In genomic region chr6:159981171-159981571, GRCh38 we compare ENCODE assay signal across 9 cellular contexts. TPM values are rescaled to one million over a fixed set of nuclear protein-coding genes. Genes with fewer than 3 reads are reported as not detected.
DNase-seq lines count a peak whose midpoint lies in the region; ATAC-seq, FAIRE-seq and TF ChIP-seq lines count a peak whose summit lies in the region.
"Had no signal": no experiment of that assay in that cellular context is flagged by ENCODE, and none has a peak within 500 bp of the region (broad histone marks: within the 10 kb centered on the region; RNA-seq: fewer than 3 reads in every experiment).

No MANE protein-coding gene starts in this region.

- H3K9me3 Mint-ChIP-seq in nephron: no peaks in the 10 kb centered on the region

- peak overlapping the region; percentile 33 to 92 (median 72); a peak in 20 of 22 replicates for H3K27ac ChIP-seq in BLaER1 treated with 17β-estradiol and CSF1 and Interleukin-3, amounts not matched to agents 10 nM and 100 nM
- peak overlapping the region; percentile 91 for H3K27ac ChIP-seq in GM12878 (ENCODE audit: control insufficient read depth, insufficient read depth)

- in situ Hi-C loops in GM12878 (cut with MboI): no loop called here

- TF ChIP-seq EP300 in GM12878 (IDR thresholded peaks at IDR 0.05; ENCODE audit: borderline replicate concordance in 1 of 2, control insufficient read depth in 1 of 2, low read depth in 2 of 2, low read length in 2 of 2): no peak

- peaks cover 98% of the 10 kb centered on the region for H3K79me2 ChIP-seq in GM12878 (ENCODE audit: control insufficient read depth, insufficient read depth, low read length)

- CTCF ChIA-PET in GM12878 (lab: Yijun Ruan, JAX): interaction anchor here (1.0 to 1.7 kb wide), 4 partner anchors 9 to 52 kb away, joined by 3 to 12 read pairs (median 4); no protein-coding TSS in a partner anchor

- TF ChIP-seq POLR2A in GM12878 (IDR thresholded peaks at IDR 0.05; ENCODE audit: low read depth, low read length): no peak; the same call in 1 of the 2 replicates

- no peak for DNase-seq in GM12878 (ENCODE audit: low read depth, low spot score)
- no peak for DNase-seq in left lobe of liver (ENCODE audit: low spot score)
- DNase-seq in NCI-H2196 treated with DMSO at 0.1 percent for 48 hours (lab: John Stamatoyannopoulos, UW; ENCODE audit: unreplicated experiment): no peak
- no peak for DNase-seq in NCI-H226
- no peak for DNase-seq in sciatic nerve (ENCODE audit: low spot score)

- WGBS in GM12878 (ENCODE audit: insufficient coverage, insufficient replicate concordance, low lambda C conversion rate, missing lambda C conversion rate): 58% methylated on average over 8 of the region's 8 CpGs

- H3K36me3 ChIP-seq in BLaER1 treated with 17β-estradiol and CSF1 and Interleukin-3, amounts not matched to agents 10 nM and 100 nM: peaks cover 0 to 5% (median 0%) of the 10 kb centered on the region in 11 experiments; a peak in 1 of 22 replicates
- H3K36me3 ChIP-seq in GM12878 (ENCODE audit: control insufficient read depth in 2 of 2, insufficient read depth in 2 of 2, low read length in 1 of 2): no peaks in the 10 kb centered on the region

- peak overlapping the region in 5 of 10 experiments; percentile 21 to 42 (median 40); a peak in 8 of 20 replicates for H3K4me3 ChIP-seq in BLaER1 treated with 17β-estradiol and CSF1 and Interleukin-3, amounts not matched to agents 10 nM and 100 nM
- H3K4me3 ChIP-seq in GM12878: peak overlapping the region; percentile 53

- H4K20me1 ChIP-seq in BLaER1 treated with 17β-estradiol and CSF1 and Interleukin-3, amounts not matched to agents 10 nM and 100 nM: peaks cover 90 to 100% (median 98%) of the 10 kb centered on the region in 11 experiments
- no peaks in the 10 kb centered on the region for H4K20me1 ChIP-seq in GM12878 (ENCODE audit: control insufficient read depth, insufficient read depth)

- peak overlapping the region; percentile 60 to 71 (median 70) for H3K27ac Mint-ChIP-seq in nephron

- peaks cover 83 to 97% (median 90%) of the 10 kb centered on the region in 10 experiments for H3K4me1 ChIP-seq in BLaER1 treated with 17β-estradiol and CSF1 and Interleukin-3, amounts not matched to agents 10 nM and 100 nM
- peaks cover 57% of the 10 kb centered on the region for H3K4me1 ChIP-seq in GM12878 (ENCODE audit: control insufficient read depth, insufficient read depth, low read length)

- peak overlapping the region in 9 of 11 experiments; percentile 26 to 84 (median 63); a peak in 16 of 22 replicates for H3K9ac ChIP-seq in BLaER1 treated with 17β-estradiol and CSF1 and Interleukin-3, amounts not matched to agents 10 nM and 100 nM
- peak overlapping the region; percentile 75 for H3K9ac ChIP-seq in GM12878 (ENCODE audit: control insufficient read depth, insufficient read depth, low read length)

- H2AFZ ChIP-seq in GM12878 (ENCODE audit: control insufficient read depth, low read depth, low read length): no peak overlapping the region

- RAD21 ChIA-PET in GM12878 (lab: Charles Lee; ENCODE audit: unreplicated experiment): interaction anchor here (0.7 to 8.9 kb wide), 10 partner anchors 8 to 191 kb away, joined by 3 to 89 read pairs (median 4); partner anchors contain the start of genes IGF2R and MRPL18

- H3K27me3 Mint-ChIP-seq in nephron (ENCODE audit: low read depth): no peaks in the 10 kb centered on the region

- BruUV-seq in GM12878 (replicated peaks; lab: Mats Ljungman, UMichigan): no TSS peak

- H3K4me3 Mint-ChIP-seq in nephron: no peak overlapping the region

- H3K36me3 Mint-ChIP-seq in nephron (ENCODE audit: low read depth): no peaks in the 10 kb centered on the region

- peak; percentile 18 for FAIRE-seq in GM12878 (lab: Jason Lieb, UNC)
- FAIRE-seq: bronchial epithelial cell had no signal

- TF ChIP-seq RAD21 in GM12878 (IDR thresholded peaks at IDR 0.05; ENCODE audit: insufficient read depth, low read depth, low read length): no peak

- intact Hi-C loops in GM12878 (cut with micrococcal nuclease; ENCODE audit: unreplicated experiment): no loop called here
- intact Hi-C loops in sciatic nerve (cut with DNase I): no loop called here

- H3K27me3 ChIP-seq in BLaER1 treated with 17β-estradiol and CSF1 and Interleukin-3, amounts not matched to agents 10 nM and 100 nM: no peaks in the 10 kb centered on the region; a peak in 2 of 22 replicates
- no peaks in the 10 kb centered on the region for H3K27me3 ChIP-seq in GM12878 (replicated peaks in 1 of 2; ENCODE audit: control insufficient read depth in 2 of 2, insufficient read depth in 2 of 2, low read length in 1 of 2)

- POLR2A ChIA-PET in GM12878 (lab: Charles Lee): interaction anchor here (0.5 to 7.9 kb wide), 12 partner anchors 9 to 900 kb away, joined by 3 to 92 read pairs (median 4); partner anchors contain the start of genes IGF2R, MRPL18 and TCP1

- no peak for TF ChIP-seq CTCF in GM12878 (IDR thresholded peaks at IDR 0.05 in 2 of 3, conservative IDR thresholded peaks at IDR 0.05 in 1 of 3; ENCODE audit: control insufficient read depth in 2 of 3, extremely low read depth in 1 of 3, insufficient read depth in 1 of 3, low read depth in 3 of 3, low read length in 3 of 3)
- no peak for TF ChIP-seq CTCF in nephron (IDR thresholded peaks at IDR 0.05; ENCODE audit: unreplicated experiment in 3 of 3)

- ATAC-seq in HG03280 (IDR thresholded peaks at IDR 0.05; ENCODE audit: unreplicated experiment) (peak; percentile 0), GM12878 (peak; percentile 7), left lobe of liver (no peak), sciatic nerve (no peak)

- SMC1A ChIA-PET in GM12878 (lab: Charles Lee; ENCODE audit: uncharacterized antibody, unreplicated experiment): interaction anchor here (0.9 to 15.0 kb wide), 13 partner anchors 9 to 249 kb away, joined by 3 to 95 read pairs (median 5); partner anchors contain the start of gene IGF2R

- H3K9me3 ChIP-seq in BLaER1 treated with 17β-estradiol and CSF1 and Interleukin-3, amounts not matched to agents 10 nM and 100 nM (replicated peaks in 1 of 11): no peaks in the 10 kb centered on the region
- no peaks in the 10 kb centered on the region for H3K9me3 ChIP-seq in GM12878 (replicated peaks; ENCODE audit: control insufficient read depth, insufficient read depth, low read length)

- peaks cover 73% of the 10 kb centered on the region for H3K4me1 Mint-ChIP-seq in nephron

- peak overlapping the region; percentile 83 to 97 (median 94) for H3K4me2 ChIP-seq in BLaER1 treated with 17β-estradiol and CSF1 and Interleukin-3, amounts not matched to agents 10 nM and 100 nM
- peak overlapping the region; percentile 89 for H3K4me2 ChIP-seq in GM12878 (ENCODE audit: control insufficient read depth, insufficient read depth)

TF ChIP-seq in GM12878, 131 proteins besides CTCF, POLR2A, EP300 and RAD21 (continues in another document):
- no peak for TF ChIP-seq REST (IDR thresholded peaks at IDR 0.05; ENCODE audit: low read depth, low read length)
- TF ChIP-seq MEF2B (IDR thresholded peaks at IDR 0.05; ENCODE audit: partially characterized antibody, poor library complexity, severe bottlenecking): peak; percentile 39
- TF ChIP-seq SMARCA5 (IDR thresholded peaks at IDR 0.05): no peak

RNA-seq across cellular contexts. Expression of gene IGF2R, which starts 12.3 kb away (rescaled TPM):
- 139 and 144 TPM in 2 replicates for total RNA-seq in GM12878 (2013; cell fraction: nucleolus; rRNA removed)
- total RNA-seq in GM12878 (2014; rRNA removed): 20.7 and 21.9 TPM in 2 replicates
- total RNA-seq in GM12878 (2014; rRNA removed; fragmentation: Illumina TruSeq; extraction: Trizol): 15.2 and 16.2 TPM in 2 replicates
- 36.6 and 40.1 TPM in 2 replicates for total RNA-seq in GM12878 (2021)
- polyA plus RNA-seq in GM12878 (2011; ENCODE audit: low read depth): 15.5 TPM
- polyA plus RNA-seq in GM12878 (2011; rRNA removed): 15.1 and 18.5 TPM in 2 replicates
- 14.1 and 21.9 TPM in 2 replicates for polyA plus RNA-seq in GM12878 (2011; cell fraction: cytosol; rRNA removed)
- polyA plus RNA-seq in GM12878 (2011; cell fraction: nucleus; rRNA removed): 69.3 and 71.8 TPM in 2 replicates
- 20.5 and 26.8 TPM in 2 replicates for polyA plus RNA-seq in GM12878 (2012)
- 27.0 and 29.2 TPM in 2 replicates for polyA plus RNA-seq in GM12878 (2014; fragmentation: Illumina TruSeq; extraction: Trizol)
- 1 to 10 TPM in 1 of 2 experiments, under 1 TPM in 1; 1.00 to 1.5 TPM for polyA plus RNA-seq in GM12878 (2014; fragmentation: Nextera tagmentation; extraction: Ambion mirVana)
- 17.3 and 20.1 TPM in 2 replicates for polyA plus RNA-seq in GM12878 (2014; rRNA removed)
- polyA plus RNA-seq in GM12878 (2016; fragmentation: Nextera tagmentation; extraction: Ambion mirVana): 1 to 10 TPM; 4.2 to 5.1 TPM
- 70.2 and 87.9 TPM in 2 replicates for polyA minus RNA-seq in GM12878 (2011; rRNA and poly(A)+ RNA removed)
- 23.8 and 44.1 TPM in 2 replicates for polyA minus RNA-seq in GM12878 (2011; cell fraction: cytosol; rRNA and poly(A)+ RNA removed)
- polyA minus RNA-seq in GM12878 (2011; cell fraction: nucleus; rRNA and poly(A)+ RNA removed): 111 and 165 TPM in 2 replicates
- 51.5 TPM for total RNA-seq in left lobe of liver
- total RNA-seq in sciatic nerve: 71.7 TPM

Comparison
In these comparisons a context has a peak if more than half of its experiments do, and no peak if none do; other contexts are left out.
1. ATAC-seq: peak in HG03280 (single experiment) and GM12878 (single experiment); none in left lobe of liver (single experiment) and sciatic nerve (single experiment).